ENCODE assay signal across 1 cellular context in the genomic region with DNA sequence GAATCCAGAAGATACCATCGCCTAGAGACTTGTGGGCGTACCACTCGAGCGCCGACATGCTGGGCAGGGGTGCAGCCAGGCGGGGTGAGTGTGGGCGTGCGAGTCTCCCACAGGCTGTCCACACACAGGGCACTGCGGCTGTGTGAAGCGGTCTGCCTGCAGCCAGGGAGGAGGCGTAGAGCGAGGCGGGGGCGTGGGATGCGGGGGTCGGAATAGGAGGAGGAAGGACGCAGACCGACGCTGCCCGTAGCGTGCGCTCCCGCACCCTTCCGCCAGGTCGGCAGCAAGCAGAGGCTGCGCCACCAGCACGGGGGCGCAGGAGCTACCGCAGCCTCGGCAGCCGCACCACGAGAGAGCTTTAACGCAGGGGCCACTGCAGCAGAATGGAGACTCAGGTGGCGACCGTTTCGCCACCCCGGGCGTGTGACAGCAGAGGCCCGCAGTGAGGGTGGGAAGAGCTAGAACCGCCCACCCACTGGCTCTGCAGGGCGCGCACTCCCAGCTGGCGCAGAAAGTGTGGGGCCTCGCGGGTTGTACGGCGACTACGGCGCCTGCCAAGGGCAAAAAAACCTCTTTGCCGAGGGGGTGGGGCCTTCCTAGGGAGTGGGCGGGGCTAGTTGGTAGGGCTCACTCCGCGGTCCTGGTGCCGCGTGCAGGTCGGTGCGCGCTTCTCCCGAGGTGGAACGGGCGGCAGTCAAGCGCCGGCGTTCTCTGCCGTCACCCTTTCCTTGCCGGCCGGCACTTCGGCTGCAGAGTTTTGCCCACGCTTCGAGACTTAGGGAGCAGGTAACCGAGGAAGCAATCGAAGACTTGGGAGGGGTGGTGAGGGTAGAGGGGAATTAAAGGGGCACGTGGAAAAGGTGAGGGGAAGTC.
TF ChIP-seq lines count a peak whose summit lies in the region.

A gene (minus strand): TSS at position 537 of the 873 bp plus-strand sequence. CDS start 479 bp downstream, at position 58.
A gene with protein sequence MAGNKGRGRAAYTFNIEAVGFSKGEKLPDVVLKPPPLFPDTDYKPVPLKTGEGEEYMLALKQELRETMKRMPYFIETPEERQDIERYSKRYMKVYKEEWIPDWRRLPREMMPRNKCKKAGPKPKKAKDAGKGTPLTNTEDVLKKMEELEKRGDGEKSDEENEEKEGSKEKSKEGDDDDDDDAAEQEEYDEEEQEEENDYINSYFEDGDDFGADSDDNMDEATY (plus strand): TSS at position 630 of the 873 bp plus-strand sequence. CDS start 10,704 bp downstream, outside the sequence.

TF ChIP-seq in SK-N-SH, 30 proteins besides CTCF, POLR2A, EP300 and RAD21 (continued from another document):
- TF ChIP-seq, protein P1, sequence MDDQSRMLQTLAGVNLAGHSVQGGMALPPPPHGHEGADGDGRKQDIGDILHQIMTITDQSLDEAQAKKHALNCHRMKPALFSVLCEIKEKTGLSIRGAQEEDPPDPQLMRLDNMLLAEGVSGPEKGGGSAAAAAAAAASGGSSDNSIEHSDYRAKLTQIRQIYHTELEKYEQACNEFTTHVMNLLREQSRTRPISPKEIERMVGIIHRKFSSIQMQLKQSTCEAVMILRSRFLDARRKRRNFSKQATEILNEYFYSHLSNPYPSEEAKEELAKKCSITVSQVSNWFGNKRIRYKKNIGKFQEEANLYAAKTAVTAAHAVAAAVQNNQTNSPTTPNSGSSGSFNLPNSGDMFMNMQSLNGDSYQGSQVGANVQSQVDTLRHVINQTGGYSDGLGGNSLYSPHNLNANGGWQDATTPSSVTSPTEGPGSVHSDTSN (IDR thresholded peaks at IDR 0.05), result peak; percentile 46; the same call in 1 of the 2 replicates
- TF ChIP-seq, protein P2, sequence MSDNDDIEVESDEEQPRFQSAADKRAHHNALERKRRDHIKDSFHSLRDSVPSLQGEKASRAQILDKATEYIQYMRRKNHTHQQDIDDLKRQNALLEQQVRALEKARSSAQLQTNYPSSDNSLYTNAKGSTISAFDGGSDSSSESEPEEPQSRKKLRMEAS (IDR thresholded peaks at IDR 0.05; ENCODE audit: low read depth), result peak; percentile 83
- TF ChIP-seq, protein P3, sequence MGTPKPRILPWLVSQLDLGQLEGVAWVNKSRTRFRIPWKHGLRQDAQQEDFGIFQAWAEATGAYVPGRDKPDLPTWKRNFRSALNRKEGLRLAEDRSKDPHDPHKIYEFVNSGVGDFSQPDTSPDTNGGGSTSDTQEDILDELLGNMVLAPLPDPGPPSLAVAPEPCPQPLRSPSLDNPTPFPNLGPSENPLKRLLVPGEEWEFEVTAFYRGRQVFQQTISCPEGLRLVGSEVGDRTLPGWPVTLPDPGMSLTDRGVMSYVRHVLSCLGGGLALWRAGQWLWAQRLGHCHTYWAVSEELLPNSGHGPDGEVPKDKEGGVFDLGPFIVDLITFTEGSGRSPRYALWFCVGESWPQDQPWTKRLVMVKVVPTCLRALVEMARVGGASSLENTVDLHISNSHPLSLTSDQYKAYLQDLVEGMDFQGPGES (IDR thresholded peaks at IDR 0.05; ENCODE audit: low read depth, low read length), result no peak
- TF ChIP-seq RXRA (IDR thresholded peaks at IDR 0.05; ENCODE audit: borderline replicate concordance, low read depth), result no peak
- TF ChIP-seq NRF1 (IDR thresholded peaks at IDR 0.05; ENCODE audit: low read depth, low read length), result no peak
- no peak for TF ChIP-seq GABPA (IDR thresholded peaks at IDR 0.05; ENCODE audit: low read depth)
- TF ChIP-seq, protein P4, sequence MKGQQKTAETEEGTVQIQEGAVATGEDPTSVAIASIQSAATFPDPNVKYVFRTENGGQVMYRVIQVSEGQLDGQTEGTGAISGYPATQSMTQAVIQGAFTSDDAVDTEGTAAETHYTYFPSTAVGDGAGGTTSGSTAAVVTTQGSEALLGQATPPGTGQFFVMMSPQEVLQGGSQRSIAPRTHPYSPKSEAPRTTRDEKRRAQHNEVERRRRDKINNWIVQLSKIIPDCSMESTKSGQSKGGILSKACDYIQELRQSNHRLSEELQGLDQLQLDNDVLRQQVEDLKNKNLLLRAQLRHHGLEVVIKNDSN (IDR thresholded peaks at IDR 0.05; ENCODE audit: borderline replicate concordance, low read depth), result 0 out of 2 replicates have a peak, but pooled peaks have one; percentile 1
- TF ChIP-seq POLR2AphosphoS5 (IDR thresholded peaks at IDR 0.05; ENCODE audit: low read depth, low read length), result peak; percentile 92
- no peak for TF ChIP-seq JUND (IDR thresholded peaks at IDR 0.05)
- TF ChIP-seq MXI1 (IDR thresholded peaks at IDR 0.05; ENCODE audit: low read depth, low read length), result peak; percentile 87
- TF ChIP-seq, protein P5, sequence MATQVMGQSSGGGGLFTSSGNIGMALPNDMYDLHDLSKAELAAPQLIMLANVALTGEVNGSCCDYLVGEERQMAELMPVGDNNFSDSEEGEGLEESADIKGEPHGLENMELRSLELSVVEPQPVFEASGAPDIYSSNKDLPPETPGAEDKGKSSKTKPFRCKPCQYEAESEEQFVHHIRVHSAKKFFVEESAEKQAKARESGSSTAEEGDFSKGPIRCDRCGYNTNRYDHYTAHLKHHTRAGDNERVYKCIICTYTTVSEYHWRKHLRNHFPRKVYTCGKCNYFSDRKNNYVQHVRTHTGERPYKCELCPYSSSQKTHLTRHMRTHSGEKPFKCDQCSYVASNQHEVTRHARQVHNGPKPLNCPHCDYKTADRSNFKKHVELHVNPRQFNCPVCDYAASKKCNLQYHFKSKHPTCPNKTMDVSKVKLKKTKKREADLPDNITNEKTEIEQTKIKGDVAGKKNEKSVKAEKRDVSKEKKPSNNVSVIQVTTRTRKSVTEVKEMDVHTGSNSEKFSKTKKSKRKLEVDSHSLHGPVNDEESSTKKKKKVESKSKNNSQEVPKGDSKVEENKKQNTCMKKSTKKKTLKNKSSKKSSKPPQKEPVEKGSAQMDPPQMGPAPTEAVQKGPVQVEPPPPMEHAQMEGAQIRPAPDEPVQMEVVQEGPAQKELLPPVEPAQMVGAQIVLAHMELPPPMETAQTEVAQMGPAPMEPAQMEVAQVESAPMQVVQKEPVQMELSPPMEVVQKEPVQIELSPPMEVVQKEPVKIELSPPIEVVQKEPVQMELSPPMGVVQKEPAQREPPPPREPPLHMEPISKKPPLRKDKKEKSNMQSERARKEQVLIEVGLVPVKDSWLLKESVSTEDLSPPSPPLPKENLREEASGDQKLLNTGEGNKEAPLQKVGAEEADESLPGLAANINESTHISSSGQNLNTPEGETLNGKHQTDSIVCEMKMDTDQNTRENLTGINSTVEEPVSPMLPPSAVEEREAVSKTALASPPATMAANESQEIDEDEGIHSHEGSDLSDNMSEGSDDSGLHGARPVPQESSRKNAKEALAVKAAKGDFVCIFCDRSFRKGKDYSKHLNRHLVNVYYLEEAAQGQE (IDR thresholded peaks at IDR 0.05; ENCODE audit: low read depth, low read length), result peak; percentile 4; the same call in 1 of the 2 replicates
- peak; percentile 47; the same call in 1 of the 2 replicates for TF ChIP-seq SIN3A (IDR thresholded peaks at IDR 0.05; ENCODE audit: borderline replicate concordance, low read depth, low read length)
- TF ChIP-seq TEAD4 (IDR thresholded peaks at IDR 0.05; ENCODE audit: borderline replicate concordance, insufficient read depth), result no peak
- TF ChIP-seq YY1 (IDR thresholded peaks at IDR 0.05; ENCODE audit: low read depth), result no peak
- TF ChIP-seq TAF1 (IDR thresholded peaks at IDR 0.05; ENCODE audit: borderline replicate concordance, low read depth, low read length), result peak; percentile 74; the same call in 1 of the 2 replicates
- TF ChIP-seq CHD2 (IDR thresholded peaks at IDR 0.05; ENCODE audit: low read length, partially characterized antibody), result peak; percentile 90
- TF ChIP-seq MEF2A (IDR thresholded peaks at IDR 0.05; ENCODE audit: borderline replicate concordance, low read depth), result no peak
- peak; percentile 7; the same call in 1 of the 2 replicates for TF ChIP-seq SMC3 (IDR thresholded peaks at IDR 0.05; ENCODE audit: low read depth, low read length)
- peak; percentile 22; the same call in 1 of the 2 replicates for TF ChIP-seq FOXM1 (IDR thresholded peaks at IDR 0.05; ENCODE audit: low read depth)
- no peak for TF ChIP-seq EZH2phosphoT487 (IDR thresholded peaks at IDR 0.05; ENCODE audit: borderline replicate concordance, low read depth)
- TF ChIP-seq RFX5 (IDR thresholded peaks at IDR 0.05; ENCODE audit: low read length), result 0 out of 2 replicates have a peak, but pooled peaks have one; percentile 16
- peak; percentile 70; the same call in 1 of the 2 replicates for TF ChIP-seq ELF1 (IDR thresholded peaks at IDR 0.05)
- TF ChIP-seq, protein P6, sequence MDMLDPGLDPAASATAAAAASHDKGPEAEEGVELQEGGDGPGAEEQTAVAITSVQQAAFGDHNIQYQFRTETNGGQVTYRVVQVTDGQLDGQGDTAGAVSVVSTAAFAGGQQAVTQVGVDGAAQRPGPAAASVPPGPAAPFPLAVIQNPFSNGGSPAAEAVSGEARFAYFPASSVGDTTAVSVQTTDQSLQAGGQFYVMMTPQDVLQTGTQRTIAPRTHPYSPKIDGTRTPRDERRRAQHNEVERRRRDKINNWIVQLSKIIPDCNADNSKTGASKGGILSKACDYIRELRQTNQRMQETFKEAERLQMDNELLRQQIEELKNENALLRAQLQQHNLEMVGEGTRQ (IDR thresholded peaks at IDR 0.05; ENCODE audit: borderline replicate concordance, low read depth, low read length), result no peak
- TF ChIP-seq RCOR1 (IDR thresholded peaks at IDR 0.05; ENCODE audit: low read length), result no peak
